ENCODE assay signal across 12 cellular contexts in genomic region chr1:200364121-200364759, GRCh38. TPM values are rescaled to one million over a fixed set of nuclear protein-coding genes. Genes with fewer than 3 reads are reported as not detected.
A peak's percentile ranks its signal among the peaks of the same experiment; 100 is the strongest.
DNase-seq lines count a peak whose midpoint lies in the region; TF ChIP-seq lines count a peak whose summit lies in the region.
"Had no signal": no experiment of that assay in that cellular context is flagged by ENCODE, and none has a peak within 500 bp of the region (broad histone marks: within the 10 kb centered on the region; RNA-seq: fewer than 3 reads in every experiment).

No MANE protein-coding gene starts in this region.

- H4K91ac ChIP-seq in neuronal stem cell (ENCODE audit: low read depth, low read length, poor library complexity) = no peak overlapping the region

- H3K27me3 ChIP-seq in SJSA1 (replicated peaks) (no peaks in the 10 kb centered on the region), neuronal stem cell (ENCODE audit: control insufficient read depth in 3 of 3, insufficient read depth in 3 of 3, low read depth in 1 of 3, low read length in 3 of 3) (no peaks in the 10 kb centered on the region)

- H3K4me2 ChIP-seq in neuronal stem cell (ENCODE audit: insufficient read depth, low read length, poor library complexity, severe bottlenecking) = no peak overlapping the region

- TF ChIP-seq CTCF in fibroblast of the aortic adventitia (IDR thresholded peaks at IDR 0.05; ENCODE audit: insufficient read depth, low read length) = no peak

- H3K14ac ChIP-seq in neuronal stem cell (ENCODE audit: low read length) = no peak overlapping the region

- no peaks in the 10 kb centered on the region for H3K79me1 ChIP-seq in neuronal stem cell (ENCODE audit: low read depth, low read length)

- no CpG with 5 or more reads among the region's 2 CpGs for WGBS in neuronal stem cell (ENCODE audit: extremely low coverage in 2 of 2, insufficient read length in 2 of 2, insufficient replicate concordance in 1 of 2), 2 donors

- no peak overlapping the region for H2BK12ac ChIP-seq in neuronal stem cell (ENCODE audit: low read length)

- no peak overlapping the region for H3K9ac ChIP-seq in neuronal stem cell (ENCODE audit: low read depth, low read length, poor library complexity)

- H3K4ac ChIP-seq in neuronal stem cell (ENCODE audit: low read length) = no peak overlapping the region

- no peak overlapping the region for H2AFZ ChIP-seq in neuronal stem cell (ENCODE audit: low read length)

- no peak overlapping the region for H2BK120ac ChIP-seq in neuronal stem cell (ENCODE audit: low read depth, low read length)

- peak overlapping the region; percentile 28 for H3K27ac ChIP-seq in SJSA1
- peak overlapping the region; percentile 29 for H3K27ac ChIP-seq in substantia nigra (ENCODE audit: low read depth, low read length, poor library complexity, severe bottlenecking)
- no peak overlapping the region for H3K27ac ChIP-seq in neuronal stem cell (replicated peaks; ENCODE audit: low read length)

- DNase-seq in NCI-H2107 treated with DMSO at 0.1 percent for 48 hours (lab: John Stamatoyannopoulos, UW; ENCODE audit: unreplicated experiment) = peak; percentile 47
- DNase-seq in NCI-H2107 (lab: John Stamatoyannopoulos, UW) = no peak
- no peak for DNase-seq in SJSA1 (ENCODE audit: low read depth in 1 of 2, low spot score in 2 of 2)
- DNase-seq in fibroblast of the aortic adventitia (ENCODE audit: low read depth) = peak; percentile 53
- no peak for DNase-seq in substantia nigra (lab: John Stamatoyannopoulos, UW)
- no peak for DNase-seq in neuronal stem cell (ENCODE audit: low spot score)
- no peak for DNase-seq in AML-193 (lab: John Stamatoyannopoulos, UW)
- no peak for DNase-seq in NK-92 (lab: John Stamatoyannopoulos, UW; ENCODE audit: unreplicated experiment)
- DNase-seq: 8988T; DND-41; nephron progenitor cell; stimulated activated CD4-positive, alpha-beta T cell treated with anti-CD3 and anti-CD28 coated beads, Interleukin-1b, Interleukin-23, amount 100 ng/mL, for 48 hours had no signal

- H3K4me1 ChIP-seq in SJSA1 (replicated peaks) = peaks cover 74% of the 10 kb centered on the region
- H3K4me1 ChIP-seq in neuronal stem cell (ENCODE audit: control insufficient read depth in 2 of 2, insufficient read depth in 1 of 2, low read depth in 1 of 2, low read length in 2 of 2) = peaks cover 15 to 27% of the 10 kb centered on the region in 2 donors

- H3K23ac ChIP-seq in neuronal stem cell (ENCODE audit: low read depth, low read length, poor library complexity) = no peak overlapping the region

- H3K4me3 ChIP-seq in SJSA1 (no peak overlapping the region), fibroblast of the aortic adventitia (ENCODE audit: low read depth, low read length) (no peak overlapping the region), neuronal stem cell (ENCODE audit: low read length in 2 of 2) (no peak overlapping the region)

- H2AK5ac ChIP-seq in neuronal stem cell (ENCODE audit: low read depth, low read length) = no peak overlapping the region

- H2BK15ac ChIP-seq in neuronal stem cell (ENCODE audit: low read length) = no peak overlapping the region

- H3K9me3 ChIP-seq in SJSA1 (replicated peaks) (no peaks in the 10 kb centered on the region), neuronal stem cell (replicated peaks in 1 of 2; ENCODE audit: control insufficient read depth in 2 of 2, insufficient read depth in 1 of 2, low read depth in 1 of 2, low read length in 2 of 2) (no peaks in the 10 kb centered on the region)

- H4K8ac ChIP-seq in neuronal stem cell (ENCODE audit: low read depth, low read length) = no peak overlapping the region

- no peak overlapping the region for H3K18ac ChIP-seq in neuronal stem cell (ENCODE audit: low read length)

- H3K36me3 ChIP-seq in SJSA1 (no peaks in the 10 kb centered on the region), neuronal stem cell (replicated peaks in 1 of 2; ENCODE audit: control insufficient read depth in 2 of 2, insufficient read depth in 2 of 2, low read length in 2 of 2) (no peaks in the 10 kb centered on the region)

- no peak overlapping the region for H2BK5ac ChIP-seq in neuronal stem cell (ENCODE audit: low read length)

RNA-seq across cellular contexts. Expression of gene ZNF281, which starts 45.6 kb away (rescaled TPM):
- 25.1 and 32.0 TPM in 2 replicates for total RNA-seq in SJSA1 (2014; rRNA removed; shearing (Covaris generic))
- 7.0 and 29.7 TPM in 2 replicates for total RNA-seq in fibroblast of the aortic adventitia (ENCODE audit: low replicate concordance)
- 25.4 TPM for polyA plus RNA-seq in neuronal stem cell (2013, experiment 1 of 2)
- polyA plus RNA-seq in neuronal stem cell (2013, experiment 2 of 2) = 26.0 TPM

Comparison
In these comparisons a context has a peak if more than half of its experiments do, and no peak if none do; other contexts are left out.
1. DNase-seq: peak in NCI-H2107 treated with DMSO at 0.1 percent for 48 hours (single experiment) and fibroblast of the aortic adventitia (single experiment); none in NCI-H2107 (single experiment), SJSA1 (0 of 2), substantia nigra (0 of 49), neuronal stem cell (single experiment), AML-193 (0 of 2) and NK-92 (single experiment).